In the genomic region with DNA sequence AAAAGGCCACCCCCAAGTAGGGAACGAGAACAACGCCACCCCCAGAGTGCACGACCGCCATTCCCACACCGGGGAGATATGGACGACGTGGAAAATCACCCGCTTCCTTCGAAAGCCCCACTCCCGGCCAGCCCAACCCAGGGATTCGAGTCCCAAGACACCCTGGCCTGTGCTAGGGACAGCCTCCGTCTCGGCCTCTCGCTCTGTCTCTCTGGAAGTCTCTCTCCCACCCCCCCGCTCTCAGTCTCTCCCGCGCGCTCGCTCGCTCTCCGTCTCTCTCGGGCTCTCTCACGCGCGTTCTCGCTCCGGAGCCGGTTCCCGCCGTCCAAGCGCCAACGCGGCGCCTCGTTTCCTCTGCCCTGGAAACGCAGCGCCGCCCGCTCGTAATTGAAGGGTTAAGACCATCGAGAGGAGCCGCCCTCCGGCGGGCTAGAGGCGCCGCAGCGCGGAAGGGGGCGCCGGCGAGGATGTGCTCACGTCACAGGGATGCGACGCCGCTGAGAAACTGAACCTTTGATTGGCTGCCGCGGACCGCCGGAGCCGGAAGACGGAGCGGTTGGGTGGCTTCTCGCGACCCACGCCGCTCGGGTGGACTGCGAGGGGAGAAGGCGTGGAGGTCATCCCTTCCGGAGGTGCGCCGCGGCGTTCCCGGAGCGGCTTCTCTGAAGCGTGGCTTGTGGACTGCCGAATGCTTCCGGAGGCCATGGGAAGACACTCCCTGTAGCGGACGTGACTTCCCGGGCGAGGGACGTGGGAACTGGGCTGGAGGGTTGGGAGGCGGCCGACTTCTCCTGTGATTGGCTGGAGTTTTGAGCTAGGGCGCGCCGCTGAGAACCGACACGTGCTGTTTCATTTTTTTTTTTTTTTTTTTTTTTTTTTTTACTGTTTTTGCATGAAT, we compare ENCODE assay signal across 7 cellular contexts. TPM values are rescaled to one million over a fixed set of nuclear protein-coding genes. Genes with fewer than 3 reads are reported as not detected.
A peak's percentile ranks its signal among the peaks of the same experiment; 100 is the strongest.
DNase-seq lines count a peak whose midpoint lies in the region; ATAC-seq and TF ChIP-seq lines count a peak whose summit lies in the region.
"Not testable (repeated sequence)": the region's sequence is repeated elsewhere in the genome, so short reads cannot be mapped to it uniquely, and the experiment has no call there.

FAM156A (minus strand) TSS at position 406 of the 898 bp plus-strand sequence. CDS start 9,930 bp downstream, outside the sequence.

- TF ChIP-seq CTCF in Peyer's patch (IDR thresholded peaks at IDR 0.05); ascending aorta (IDR thresholded peaks at IDR 0.05); left ventricle myocardium inferior (IDR thresholded peaks at IDR 0.05; ENCODE audit: borderline replicate concordance); ovary (IDR thresholded peaks at IDR 0.05): not testable (repeated sequence)

- not testable (repeated sequence) for H3K4me3 ChIP-seq in Peyer's patch, ascending aorta, left ventricle myocardium inferior, ovary

- no CpG with 5 or more reads among the region's 91 CpGs for WGBS in ovary, 3 donors

- ATAC-seq in GM18868 (IDR thresholded peaks at IDR 0.05; ENCODE audit: unreplicated experiment): peak; percentile 85
- ATAC-seq in GM21717 (IDR thresholded peaks at IDR 0.05; ENCODE audit: unreplicated experiment): peak; percentile 80
- ATAC-seq in HG03066 (IDR thresholded peaks at IDR 0.05; ENCODE audit: low read depth, unreplicated experiment): peak; percentile 83

- intact Hi-C loops in ascending aorta (cut with DNase I); left ventricle myocardium inferior (cut with micrococcal nuclease); ovary (cut with DNase I): not testable (repeated sequence)

- not testable (repeated sequence) for H3K27ac ChIP-seq in Peyer's patch; ascending aorta; left ventricle myocardium inferior (replicated peaks); ovary

- not testable (repeated sequence) for DNase-seq in Peyer's patch; ascending aorta (ENCODE audit: low spot score in 2 of 2); left ventricle myocardium inferior; ovary

- not testable (repeated sequence) for TF ChIP-seq EP300 in ovary (IDR thresholded peaks at IDR 0.05)

- H3K4me1 ChIP-seq in Peyer's patch; ascending aorta; left ventricle myocardium inferior; ovary (ENCODE audit: insufficient read depth): not testable (repeated sequence)

- H3K36me3 ChIP-seq in Peyer's patch, ascending aorta, left ventricle myocardium inferior, ovary: not testable (repeated sequence)

- H3K9me3 ChIP-seq in Peyer's patch; ascending aorta; left ventricle myocardium inferior (replicated peaks); ovary: not testable (repeated sequence)

- H3K27me3 ChIP-seq in Peyer's patch; ascending aorta; left ventricle myocardium inferior (ENCODE audit: low read depth); ovary: not testable (repeated sequence)

- TF ChIP-seq POLR2A in Peyer's patch (IDR thresholded peaks at IDR 0.05); ovary (IDR thresholded peaks at IDR 0.05): not testable (repeated sequence)

RNA-seq across cellular contexts. Expression of gene FAM156A, which starts in this region (rescaled TPM):
- total RNA-seq in Peyer's patch: 10 to 100 TPM; 18.3 to 50.3 (median 29.6) TPM
- total RNA-seq in ascending aorta: 50.9 TPM
- 12.1 TPM for total RNA-seq in left ventricle myocardium inferior
- total RNA-seq in ovary: 10 to 100 TPM in 6 of 7 donors, 1 to 10 TPM in 1; 8.7 to 24.1 (median 17.9) TPM
- polyA plus RNA-seq in ovary: 10 to 100 TPM; 13.2 to 16.6 TPM
